8 cellular contexts compared by ENCODE assay signal in the genomic region with DNA sequence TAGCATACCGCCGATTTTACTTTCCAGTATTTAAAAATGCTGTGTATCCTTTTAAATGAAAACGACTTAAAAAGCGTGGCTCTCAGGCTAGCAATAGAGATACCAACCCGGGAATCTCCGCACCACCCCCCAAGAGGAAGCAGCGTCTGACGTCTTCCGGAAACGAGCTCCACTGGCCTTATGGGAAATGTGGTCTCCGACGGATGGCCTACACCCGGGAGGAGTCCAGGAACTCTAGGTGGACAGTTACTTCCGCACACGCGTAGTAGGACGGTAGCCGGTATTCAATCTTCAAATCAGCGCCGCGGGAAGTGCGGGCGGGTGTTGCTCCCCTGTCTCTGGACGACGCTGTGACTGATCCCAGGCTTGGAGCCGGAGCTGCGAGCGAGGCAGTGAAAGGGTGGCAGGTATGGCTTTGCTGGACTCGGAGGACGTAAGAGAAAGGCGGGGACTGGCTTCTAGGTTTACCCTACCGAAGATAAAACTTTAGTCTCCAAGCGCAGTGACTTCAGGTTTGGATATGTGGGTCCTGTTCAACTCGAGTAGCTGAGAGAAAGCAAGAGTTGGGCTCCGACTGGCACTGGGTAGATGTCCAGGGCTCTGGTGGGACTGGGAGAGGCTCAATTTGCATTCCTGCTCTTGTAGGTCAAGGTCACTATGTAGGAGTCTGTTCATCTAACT. TPM values are rescaled to one million over a fixed set of nuclear protein-coding genes. Genes with fewer than 3 reads are reported as not detected.
DNase-seq lines count a peak whose midpoint lies in the region; ATAC-seq and TF ChIP-seq lines count a peak whose summit lies in the region.

A gene (plus strand): TSS at position 257 of the 681 bp plus-strand sequence. CDS start 1,530 bp downstream, outside the sequence.

- no peaks in the 10 kb centered on the region for H4K20me1 ChIP-seq in PC-9 (ENCODE audit: insufficient read depth)

- H3K27me3 ChIP-seq in PC-9 (ENCODE audit: insufficient read depth, low read depth) (no peaks in the 10 kb centered on the region), esophagus muscularis mucosa (peaks cover 0 to 4% (median 0%) of the 10 kb centered on the region in 4 donors)

- TF ChIP-seq POLR2A in esophagus muscularis mucosa (IDR thresholded peaks at IDR 0.05; ENCODE audit: low read depth): no peak

- H3K79me2 ChIP-seq in PC-9 (ENCODE audit: low read depth): no peaks in the 10 kb centered on the region

- intact Hi-C loops in PC-9 (cut with micrococcal nuclease; ENCODE audit: unreplicated experiment): loop anchor here (1.0 to 5.0 kb wide), 3 partner anchors 23 to 421 kb away; a partner anchor contains a TSS
- intact Hi-C loops in esophagus muscularis mucosa (cut with DNase I): no loop called here

- peaks cover 13% of the 10 kb centered on the region for H3K4me1 ChIP-seq in PC-9 (replicated peaks; ENCODE audit: insufficient read depth)
- H3K4me1 ChIP-seq in esophagus muscularis mucosa: peaks cover 18 to 22% (median 21%) of the 10 kb centered on the region in 4 donors

- H3K4me3 ChIP-seq in PC-9: peak within 1 kb of the TSS; percentile 88
- peak within 1 kb of the TSS; percentile 66 to 90 (median 70) for H3K4me3 ChIP-seq in esophagus muscularis mucosa

- peaks cover 2% of the 10 kb centered on the region for H3K36me3 Mint-ChIP-seq in activated T-cell treated with anti-CD3 and anti-CD28 coated beads, Interleukin-2, amount 50 U/mL, for 4 hours (ENCODE audit: insufficient read depth)

- H3K4me1 Mint-ChIP-seq in activated T-cell treated with anti-CD3 and anti-CD28 coated beads, Interleukin-2, amount 50 U/mL, for 4 hours (ENCODE audit: low read depth): peaks cover 24% of the 10 kb centered on the region

- H3K27me3 Mint-ChIP-seq in activated T-cell treated with anti-CD3 and anti-CD28 coated beads, Interleukin-2, amount 50 U/mL, for 4 hours (ENCODE audit: low read depth): peaks cover under 1% of the 10 kb centered on the region

- peak within 1 kb of the TSS; percentile 78 for H3K4me2 ChIP-seq in PC-9

- H3K9me2 ChIP-seq in PC-9 (ENCODE audit: insufficient read depth): no peaks in the 10 kb centered on the region

- DNase-seq in DMS53 (lab: John Stamatoyannopoulos, UW) (peak; percentile 97), KBM-7 (peak; percentile 94), PC-9 (peak; percentile 89 to 90), esophagus muscularis mucosa (ENCODE audit: extremely low spot score) (peak; percentile 93), myocyte (ENCODE audit: low read depth) (peak; percentile 95)
- DNase-seq in activated T-cell treated with anti-CD3 and anti-CD28 coated beads, Interleukin-2, amount 50 U/mL, for 4 hours: peak; percentile 76
- DNase-seq in stimulated activated CD8-positive, alpha-beta memory T cell treated with anti-CD3 and anti-CD28 coated beads, Interleukin-7, amount 100 ng/mL, for 4 hours (ENCODE audit: low read depth in 2 of 2): peak; percentile 81 to 84

- ATAC-seq in GM21717 (IDR thresholded peaks at IDR 0.05; ENCODE audit: unreplicated experiment): peak; percentile 87
- peak; percentile 99 to 100 for ATAC-seq in activated T-cell treated with anti-CD3 and anti-CD28 coated beads, Interleukin-2, amount 50 U/mL, for 4 hours

- TF ChIP-seq EP300 in esophagus muscularis mucosa (IDR thresholded peaks at IDR 0.05): no peak

- H3K9me3 ChIP-seq in PC-9 (ENCODE audit: insufficient read depth, low read depth) (no peaks in the 10 kb centered on the region; the same call in 1 of the 2 replicates), esophagus muscularis mucosa (no peaks in the 10 kb centered on the region)

- H3K36me3 ChIP-seq in PC-9 (ENCODE audit: low read depth) (no peaks in the 10 kb centered on the region), esophagus muscularis mucosa (peaks cover 0 to 8% (median 0%) of the 10 kb centered on the region in 4 donors)

- TSS peak; percentile 69 for BruUV-seq in PC-9 (replicated peaks; lab: Mats Ljungman, UMichigan)

- TF ChIP-seq CTCF in PC-9 (conservative IDR thresholded peaks at IDR 0.05) (no peak), esophagus muscularis mucosa (IDR thresholded peaks at IDR 0.05) (no peak)

- H3K27ac ChIP-seq in PC-9 (peak within 1 kb of the TSS; percentile 41), esophagus muscularis mucosa (replicated peaks in 1 of 4) (peak within 1 kb of the TSS; percentile 76 to 90 (median 85))

- H2AFZ ChIP-seq in PC-9: peak within 1 kb of the TSS; percentile 99

- CTCF ChIA-PET in PC-9 (lab: Charles Lee): interaction anchor here (0.6 to 1.3 kb wide), 11 partner anchors 20 to 1962 kb away, joined by 3 to 15 read pairs (median 3); a partner anchor contains a TSS

- H3K9me3 Mint-ChIP-seq in activated T-cell treated with anti-CD3 and anti-CD28 coated beads, Interleukin-2, amount 50 U/mL, for 4 hours: peaks cover 6% of the 10 kb centered on the region

- H3F3A ChIP-seq in PC-9 (ENCODE audit: insufficient read depth, low read depth): no peaks in the 10 kb centered on the region

- H3K4me3 Mint-ChIP-seq in activated T-cell treated with anti-CD3 and anti-CD28 coated beads, Interleukin-2, amount 50 U/mL, for 4 hours: peak within 1 kb of the TSS; percentile 94

- POLR2A ChIA-PET in PC-9 (lab: Charles Lee; ENCODE audit: unreplicated experiment): interaction anchor here (0.5 to 0.6 kb wide), 7 partner anchors 53 to 639 kb away, joined by 3 to 7 read pairs (median 4); no protein-coding TSS in a partner anchor

- under 1% methylated on average over 32 of the region's 35 CpGs for WGBS in esophagus muscularis mucosa

- in situ Hi-C loops in KBM-7 (cut with MboI; ENCODE audit: low pct_unique_long_range_greater_than_20kb, low sequenced_read_pairs): no loop called here

RNA-seq across cellular contexts. Expression of the gene that starts here (rescaled TPM):
- total RNA-seq in PC-9 (2021) (6.0 and 11.8 TPM in 2 replicates), esophagus muscularis mucosa (1 to 10 TPM; 1.3 to 4.4 (median 3.4) TPM), myocyte (4.2 and 7.3 TPM in 2 replicates)
- 1 to 10 TPM; 3.0 to 4.2 (median 4.0) TPM for total RNA-seq in activated T-cell treated with anti-CD3 and anti-CD28 coated beads, Interleukin-2, amount 50 U/mL, for 4 hours
- polyA plus RNA-seq in myocyte (2012): 3.4 TPM

Comparison
In these comparisons a context has a peak if more than half of its experiments do, and no peak if none do; other contexts are left out.
1. Peak in every context shown above with its lines: DNase-seq, ATAC-seq, H3K4me3 ChIP-seq and H3K27ac ChIP-seq.